ENCODE assay signal across 9 cellular contexts in the genomic region with DNA sequence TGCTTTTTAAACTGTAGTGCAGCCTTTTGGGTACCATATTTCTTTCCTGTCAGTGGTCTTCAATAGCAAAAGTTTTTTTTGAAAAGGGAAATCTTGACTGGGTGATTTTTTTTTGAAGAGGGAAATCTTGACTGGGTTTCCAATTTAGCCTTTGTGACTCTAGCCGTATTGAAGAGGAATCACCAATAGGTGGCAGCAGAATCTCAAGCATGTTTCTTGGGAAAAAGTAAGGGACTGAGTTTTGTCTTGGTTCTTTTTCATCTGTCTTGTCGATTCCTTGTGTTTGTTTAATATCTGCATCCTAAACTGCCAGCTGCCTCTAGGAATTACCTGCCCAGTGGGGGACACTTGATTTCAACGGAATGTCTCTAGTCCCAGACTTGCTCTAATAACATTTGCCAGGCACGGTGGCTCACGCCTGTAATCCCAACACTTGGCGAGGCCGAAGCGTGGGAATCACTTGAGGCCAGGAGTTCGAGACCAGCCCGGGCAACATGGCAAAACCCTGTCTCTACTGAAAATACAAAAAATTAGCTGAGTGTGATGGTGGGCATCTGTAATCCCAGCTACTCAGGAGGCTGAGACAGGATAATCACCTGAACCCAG.
DNase-seq lines count a peak whose midpoint lies in the region; ATAC-seq and TF ChIP-seq lines count a peak whose summit lies in the region.
"Had no signal": no experiment of that assay in that cellular context is flagged by ENCODE, and none has a peak within 500 bp of the region (broad histone marks: within the 10 kb centered on the region; RNA-seq: fewer than 3 reads in every experiment).

No MANE protein-coding gene starts in this region.

- no peaks in the 10 kb centered on the region for H3K9me3 ChIP-seq in hepatocyte (ENCODE audit: low read depth)

- no peak overlapping the region for H3K4me2 ChIP-seq in hepatocyte

- H3K36me3 ChIP-seq in hepatocyte (replicated peaks; ENCODE audit: insufficient read depth, low read depth) = peaks cover 3% of the 10 kb centered on the region

- H3K4me1 Mint-ChIP-seq in activated CD8-positive, alpha-beta T cell treated with anti-CD3 and anti-CD28 coated beads for 36 hours (ENCODE audit: low read depth) = peaks cover 4% of the 10 kb centered on the region
- H3K4me1 Mint-ChIP-seq in activated CD8-positive, alpha-beta memory T cell treated with anti-CD3 and anti-CD28 coated beads, Interleukin-2, amount 10 ng/mL, durations not matched to agents 7 days and 5 days = no peaks in the 10 kb centered on the region

- H3K27me3 Mint-ChIP-seq in activated CD8-positive, alpha-beta T cell treated with anti-CD3 and anti-CD28 coated beads for 36 hours = no peaks in the 10 kb centered on the region
- no peaks in the 10 kb centered on the region for H3K27me3 Mint-ChIP-seq in activated CD8-positive, alpha-beta memory T cell treated with anti-CD3 and anti-CD28 coated beads, Interleukin-2, amount 10 ng/mL, durations not matched to agents 7 days and 5 days

- 69% methylated on average over 10 of the region's 10 CpGs for WGBS in hepatocyte (ENCODE audit: low lambda C conversion rate, missing lambda C conversion rate)

- no peak overlapping the region for H3K4me3 ChIP-seq in hepatocyte

- TF ChIP-seq CTCF in 22Rv1 (IDR thresholded peaks at IDR 0.05) (peak; percentile 88), hepatocyte (IDR thresholded peaks at IDR 0.05; ENCODE audit: poor library complexity) (peak; percentile 59)
- peak; percentile 62 for TF ChIP-seq CTCF in activated CD8-positive, alpha-beta T cell treated with anti-CD3 and anti-CD28 coated beads for 36 hours (IDR thresholded peaks at IDR 0.05)

- no peak for ATAC-seq in activated CD8-positive, alpha-beta T cell treated with anti-CD3 and anti-CD28 coated beads for 36 hours
- no peak for ATAC-seq in GM18519 (IDR thresholded peaks at IDR 0.05; ENCODE audit: low FRiP score, unreplicated experiment)
- ATAC-seq in activated CD8-positive, alpha-beta memory T cell treated with anti-CD3 and anti-CD28 coated beads, Interleukin-2, amount 10 ng/mL, durations not matched to agents 7 days and 5 days = no peak

- peaks cover 19% of the 10 kb centered on the region for H3K36me3 Mint-ChIP-seq in activated CD8-positive, alpha-beta T cell treated with anti-CD3 and anti-CD28 coated beads for 36 hours (ENCODE audit: low read depth)
- peaks cover 10% of the 10 kb centered on the region for H3K36me3 Mint-ChIP-seq in activated CD8-positive, alpha-beta memory T cell treated with anti-CD3 and anti-CD28 coated beads, Interleukin-2, amount 10 ng/mL, durations not matched to agents 7 days and 5 days

- CTCF ChIA-PET in activated CD8-positive, alpha-beta T cell treated with anti-CD3 and anti-CD28 coated beads for 36 hours (lab: Charles Lee) = interaction anchor here (0.8 to 14.3 kb wide), 20 partner anchors 11 to 256 kb away, joined by 3 to 249 read pairs (median 4); a partner anchor contains a TSS
- CTCF ChIA-PET in activated CD8-positive, alpha-beta memory T cell treated with anti-CD3 and anti-CD28 coated beads, Interleukin-2, amount 10 ng/mL, durations not matched to agents 7 days and 5 days (lab: Charles Lee) = interaction anchor here (0.7 to 10.4 kb wide), 15 partner anchors 9 to 259 kb away, joined by 3 to 111 read pairs (median 3); no protein-coding TSS in a partner anchor

- H3K9me3 Mint-ChIP-seq in activated CD8-positive, alpha-beta T cell treated with anti-CD3 and anti-CD28 coated beads for 36 hours = no peaks in the 10 kb centered on the region
- H3K9me3 Mint-ChIP-seq in activated CD8-positive, alpha-beta memory T cell treated with anti-CD3 and anti-CD28 coated beads, Interleukin-2, amount 10 ng/mL, durations not matched to agents 7 days and 5 days (ENCODE audit: low read depth) = no peaks in the 10 kb centered on the region

- H3K9me2 ChIP-seq in hepatocyte (replicated peaks; ENCODE audit: insufficient read depth) = no peaks in the 10 kb centered on the region

- POLR2A ChIA-PET in activated CD8-positive, alpha-beta T cell treated with anti-CD3 and anti-CD28 coated beads for 36 hours (lab: Charles Lee) = interaction anchor here (1.5 kb wide), 1 partner anchor 41 kb away, joined by 4 read pairs; no protein-coding TSS in a partner anchor

- no peak overlapping the region for H3K27ac Mint-ChIP-seq in activated CD8-positive, alpha-beta T cell treated with anti-CD3 and anti-CD28 coated beads for 36 hours
- no peak overlapping the region for H3K27ac Mint-ChIP-seq in activated CD8-positive, alpha-beta memory T cell treated with anti-CD3 and anti-CD28 coated beads, Interleukin-2, amount 10 ng/mL, durations not matched to agents 7 days and 5 days

- H3K27me3 ChIP-seq in hepatocyte = no peaks in the 10 kb centered on the region

- H4K20me1 ChIP-seq in hepatocyte (ENCODE audit: insufficient read depth, poor library complexity, severe bottlenecking) = peaks cover 5% of the 10 kb centered on the region

- no peak overlapping the region for H3K4me3 Mint-ChIP-seq in activated CD8-positive, alpha-beta T cell treated with anti-CD3 and anti-CD28 coated beads for 36 hours
- H3K4me3 Mint-ChIP-seq in activated CD8-positive, alpha-beta memory T cell treated with anti-CD3 and anti-CD28 coated beads, Interleukin-2, amount 10 ng/mL, durations not matched to agents 7 days and 5 days = no peak overlapping the region

- DNase-seq in DMS79 treated with DMSO at 0.1 percent for 48 hours (lab: John Stamatoyannopoulos, UW) (peak; percentile 17), NCI-H1048 (lab: John Stamatoyannopoulos, UW) (peak; percentile 15), hepatocyte (ENCODE audit: low spot score) (peak; percentile 71), superior temporal gyrus (ENCODE audit: extremely low spot score) (peak; percentile 89)
- peak; percentile 28 for DNase-seq in activated CD8-positive, alpha-beta T cell treated with anti-CD3 and anti-CD28 coated beads for 36 hours
- DNase-seq in activated CD8-positive, alpha-beta memory T cell treated with anti-CD3 and anti-CD28 coated beads, Interleukin-2, amount 10 ng/mL, durations not matched to agents 7 days and 5 days = no peak

- H3K27ac ChIP-seq in 22Rv1 (no peak overlapping the region), hepatocyte (no peak overlapping the region)
- H3K27ac ChIP-seq: epithelial cell of prostate had no signal

- no peak overlapping the region for H2AFZ ChIP-seq in hepatocyte

- intact Hi-C loops in activated CD8-positive, alpha-beta T cell treated with anti-CD3 and anti-CD28 coated beads for 36 hours (cut with micrococcal nuclease) = loop anchor here (1.0 kb wide), 1 partner anchor 42 kb away; no protein-coding TSS in a partner anchor

- H3K79me2 ChIP-seq in hepatocyte = peaks cover 1% of the 10 kb centered on the region

- H3K4me1 ChIP-seq in hepatocyte (ENCODE audit: insufficient read depth) = no peaks in the 10 kb centered on the region
